ENCODE assay signal across 1 cellular context in the genomic region with DNA sequence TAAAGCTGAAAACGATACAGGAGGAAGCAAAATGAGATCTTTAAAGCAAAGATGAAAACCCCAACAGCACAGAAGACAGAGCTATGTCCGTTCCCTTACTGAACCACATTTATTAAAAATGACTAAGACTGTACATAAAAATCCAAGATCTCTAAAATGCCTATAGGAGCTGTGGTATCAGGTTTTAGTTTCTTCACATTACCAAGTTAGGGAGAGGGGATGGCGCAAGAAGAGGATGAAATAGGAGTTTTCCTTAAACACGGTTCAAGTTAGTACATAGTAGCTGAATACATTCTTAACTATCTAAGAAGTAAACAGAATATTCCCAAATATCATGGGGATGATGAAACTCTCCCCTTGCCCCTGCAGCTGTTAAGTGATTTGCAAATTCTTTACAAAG.
TF ChIP-seq lines count a peak whose summit lies in the region.

No MANE protein-coding gene starts in this region.

TF ChIP-seq in GM12878, 131 proteins besides CTCF, POLR2A, EP300 and RAD21:
- TF ChIP-seq JUND (IDR thresholded peaks at IDR 0.05; ENCODE audit: low read depth, low read length) (no peak), PAX5 (IDR thresholded peaks at IDR 0.05; ENCODE audit: borderline replicate concordance, low read depth, low read length) (no peak), PAX8 (IDR thresholded peaks at IDR 0.05) (0 out of 2 replicates have a peak, but pooled peaks have one; percentile 30), MYC (IDR thresholded peaks at IDR 0.05; ENCODE audit: insufficient read depth, insufficient read length, insufficient replicate concordance, low read length, severe bottlenecking) (no peak), RAD51 (IDR thresholded peaks at IDR 0.05) (peak; percentile 15; the same call in 1 of the 2 replicates)
